Comparison of ENCODE assay signal across 8 cellular contexts in genomic region chr1:110083453-110084225, GRCh38. TPM values are rescaled to one million over a fixed set of nuclear protein-coding genes. Genes with fewer than 3 reads are reported as not detected.
DNase-seq lines count a peak whose midpoint lies in the region; ATAC-seq and TF ChIP-seq lines count a peak whose summit lies in the region.

No MANE protein-coding gene starts in this region.

- peak overlapping the region; percentile 72 for H3K4me3 Mint-ChIP-seq in activated CD4-positive, alpha-beta T cell treated with anti-CD3 and anti-CD28 coated beads, Interleukin-2, amount 10 ng/mL, durations not matched to agents 7 days and 5 days
- peak overlapping the region; percentile 58 for H3K4me3 Mint-ChIP-seq in chondrocyte (ENCODE audit: unreplicated experiment)

- peaks cover 49% of the 10 kb centered on the region for H3K27me3 ChIP-seq in transverse colon

- CTCF ChIA-PET in activated CD4-positive, alpha-beta T cell treated with anti-CD3 and anti-CD28 coated beads, Interleukin-2, amount 10 ng/mL, durations not matched to agents 7 days and 5 days (lab: Charles Lee) = interaction anchor here (0.7 to 1.8 kb wide), 4 partner anchors 13 to 54 kb away, joined by 3 to 6 read pairs (median 4); no protein-coding TSS in a partner anchor

- H3K9me3 Mint-ChIP-seq in activated CD4-positive, alpha-beta T cell treated with anti-CD3 and anti-CD28 coated beads, Interleukin-2, amount 10 ng/mL, durations not matched to agents 7 days and 5 days = no peaks in the 10 kb centered on the region
- no peaks in the 10 kb centered on the region for H3K9me3 Mint-ChIP-seq in chondrocyte (ENCODE audit: low read depth)

- ATAC-seq in mucosa of descending colon = peak; percentile 20

- peak overlapping the region; percentile 66 to 85 (median 78) for H3K27ac ChIP-seq in transverse colon

- H3K27ac Mint-ChIP-seq in activated CD4-positive, alpha-beta T cell treated with anti-CD3 and anti-CD28 coated beads, Interleukin-2, amount 10 ng/mL, durations not matched to agents 7 days and 5 days = no peak overlapping the region
- H3K27ac Mint-ChIP-seq in chondrocyte (ENCODE audit: unreplicated experiment) = no peak overlapping the region

- H3K36me3 Mint-ChIP-seq in activated CD4-positive, alpha-beta T cell treated with anti-CD3 and anti-CD28 coated beads, Interleukin-2, amount 10 ng/mL, durations not matched to agents 7 days and 5 days (ENCODE audit: low read depth) = no peaks in the 10 kb centered on the region
- no peaks in the 10 kb centered on the region for H3K36me3 Mint-ChIP-seq in chondrocyte (ENCODE audit: low read depth)

- H3K36me3 ChIP-seq in mucosa of descending colon (ENCODE audit: low read depth) = no peaks in the 10 kb centered on the region
- no peaks in the 10 kb centered on the region for H3K36me3 ChIP-seq in transverse colon

- no peak for DNase-seq in activated CD4-positive, alpha-beta T cell treated with anti-CD3 and anti-CD28 coated beads, Interleukin-2, amount 10 ng/mL, durations not matched to agents 7 days and 5 days
- DNase-seq in activated CD4-positive, alpha-beta T cell treated with anti-CD3 and anti-CD28 coated beads for 1 hour = no peak
- DNase-seq in chondrocyte (ENCODE audit: low spot score) = no peak
- no peak for DNase-seq in mucosa of descending colon
- DNase-seq in transverse colon = no peak
- no peak for DNase-seq in SHP77 treated with DMSO at 0.1 percent for 48 hours (lab: John Stamatoyannopoulos, UW)
- no peak for DNase-seq in stimulated activated CD4-positive, alpha-beta T cell treated with anti-CD3 and anti-CD28 coated beads, Interleukin-2, amount 100 ng/mL, for 48 hours
- no peak for DNase-seq in activated effector memory CD4-positive, alpha-beta T cell treated with anti-CD3 and anti-CD28 coated beads, Interleukin-2, amount 50 U/mL, for 16 hours

- TF ChIP-seq POLR2A in transverse colon (IDR thresholded peaks at IDR 0.05) = no peak

- in situ Hi-C loops in transverse colon (cut with MboI; ENCODE audit: low pct_ligation_motif_present in 1 of 4, low pct_unique_long_range_greater_than_20kb in 1 of 4, low sequenced_read_pairs in 3 of 4) = no loop called here

- POLR2A ChIA-PET in activated CD4-positive, alpha-beta T cell treated with anti-CD3 and anti-CD28 coated beads, Interleukin-2, amount 10 ng/mL, durations not matched to agents 7 days and 5 days (lab: Charles Lee) = no interaction called here

- H3K4me1 ChIP-seq in mucosa of descending colon (ENCODE audit: low read depth) (peaks cover 6% of the 10 kb centered on the region), transverse colon (peaks cover 6 to 19% (median 10%) of the 10 kb centered on the region in 4 donors)

- H3K4me1 Mint-ChIP-seq in activated CD4-positive, alpha-beta T cell treated with anti-CD3 and anti-CD28 coated beads, Interleukin-2, amount 10 ng/mL, durations not matched to agents 7 days and 5 days = peaks cover 10% of the 10 kb centered on the region
- peaks cover 13% of the 10 kb centered on the region for H3K4me1 Mint-ChIP-seq in chondrocyte (ENCODE audit: low read depth)

- H3K4me3 ChIP-seq in mucosa of descending colon (no peak overlapping the region), transverse colon (peak overlapping the region; percentile 57 to 79 (median 68))

- intact Hi-C loops in mucosa of descending colon (cut with DNase I, micrococcal nuclease) (no loop called here), transverse colon (cut with DNase I; ENCODE audit: low total_unique reads) (loop anchor here (5.0 kb wide), 1 partner anchor 161 kb away; no protein-coding TSS in a partner anchor)

- H3K9me3 ChIP-seq in mucosa of descending colon (no peaks in the 10 kb centered on the region), transverse colon (no peaks in the 10 kb centered on the region)

- peaks cover 69% of the 10 kb centered on the region for H3K27me3 Mint-ChIP-seq in activated CD4-positive, alpha-beta T cell treated with anti-CD3 and anti-CD28 coated beads, Interleukin-2, amount 10 ng/mL, durations not matched to agents 7 days and 5 days
- peaks cover 54% of the 10 kb centered on the region for H3K27me3 Mint-ChIP-seq in chondrocyte (ENCODE audit: low read depth)

- TF ChIP-seq CTCF in chondrocyte (IDR thresholded peaks at IDR 0.05) (no peak), mucosa of descending colon (IDR thresholded peaks at IDR 0.05) (no peak), transverse colon (IDR thresholded peaks at IDR 0.05) (no peak)

- no peak for TF ChIP-seq EP300 in transverse colon (IDR thresholded peaks at IDR 0.05; ENCODE audit: low read depth)

- WGBS in transverse colon (ENCODE audit: low coverage in 1 of 2), 2 donors = 5 to 9% methylated on average over 5 to 47 of the region's 47 CpGs

RNA-seq across cellular contexts. Expression of gene ALX3, which starts 13.2 kb away (rescaled TPM):
- total RNA-seq in activated CD4-positive, alpha-beta T cell treated with anti-CD3 and anti-CD28 coated beads, Interleukin-2, amount 10 ng/mL, durations not matched to agents 7 days and 5 days = not detected
- total RNA-seq in chondrocyte (not detected in 3 replicates), mucosa of descending colon (not detected), transverse colon (not detected)

RNA-seq across cellular contexts. Expression of gene UBL4B, which starts 28.6 kb away (rescaled TPM):
- not detected for total RNA-seq in activated CD4-positive, alpha-beta T cell treated with anti-CD3 and anti-CD28 coated beads, Interleukin-2, amount 10 ng/mL, durations not matched to agents 7 days and 5 days
- total RNA-seq in chondrocyte (not detected in 3 replicates), mucosa of descending colon (not detected), transverse colon (under 1 TPM in 1 of 4 donors, not detected in 3; 0.41 TPM)

RNA-seq across cellular contexts. Expression of gene STRIP1, which starts 49.2 kb away (rescaled TPM):
- total RNA-seq in activated CD4-positive, alpha-beta T cell treated with anti-CD3 and anti-CD28 coated beads, Interleukin-2, amount 10 ng/mL, durations not matched to agents 7 days and 5 days = 10 to 100 TPM; 33.4 to 35.9 TPM
- total RNA-seq in chondrocyte = 40.2 to 45.6 TPM (median 41.4 TPM) in 3 replicates
- total RNA-seq in mucosa of descending colon = 10 to 100 TPM; 36.6 to 54.8 (median 43.4) TPM
- total RNA-seq in transverse colon = 10 to 100 TPM; 32.6 to 72.2 (median 58.7) TPM
